Comparison of ENCODE assay signal across 35 cellular contexts in the genomic region with DNA sequence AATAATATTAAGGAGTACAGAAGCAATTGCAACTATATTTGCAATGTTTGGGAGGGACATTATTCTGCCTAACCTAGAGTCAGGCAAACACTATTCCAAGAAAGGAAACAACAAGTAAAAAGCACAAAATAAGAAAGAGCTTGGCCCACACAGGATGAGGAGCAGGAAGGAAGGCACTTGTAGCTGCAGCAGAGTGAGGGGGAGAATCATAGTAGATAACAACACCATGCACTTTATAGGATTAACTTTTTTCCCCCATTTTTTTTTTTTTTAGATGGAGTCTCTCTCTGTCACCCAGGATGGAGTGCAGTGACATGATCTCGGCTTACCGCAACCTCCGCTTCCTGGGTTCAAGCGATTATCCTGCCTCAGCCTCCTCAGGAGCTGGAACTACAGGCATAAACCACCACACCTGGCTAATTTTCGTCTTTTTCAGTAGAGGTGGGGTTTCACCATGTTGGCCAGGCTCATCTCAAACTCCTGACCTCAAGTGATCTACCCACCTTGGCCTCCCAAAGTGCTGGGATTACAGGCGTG. TPM values are rescaled to one million over a fixed set of nuclear protein-coding genes. Genes with fewer than 3 reads are reported as not detected.
DNase-seq lines count a peak whose midpoint lies in the region; ATAC-seq, FAIRE-seq and TF ChIP-seq lines count a peak whose summit lies in the region.
"Had no signal": no experiment of that assay in that cellular context is flagged by ENCODE, and none has a peak within 500 bp of the region (broad histone marks: within the 10 kb centered on the region; RNA-seq: fewer than 3 reads in every experiment).

No MANE protein-coding gene starts in this region.

- FAIRE-seq in GM19239 (lab: Jason Lieb, UNC) (peak; percentile 61), D721Med (lab: Jason Lieb, UNC) (no peak)

- H3K36me3 ChIP-seq in OCI-LY1 (ENCODE audit: insufficient read depth, low read length) (no peaks in the 10 kb centered on the region), osteoblast (ENCODE audit: insufficient read depth, low read length) (no peaks in the 10 kb centered on the region), aorta (ENCODE audit: control insufficient read depth in 1 of 2, insufficient read depth in 2 of 2, low read length in 1 of 2) (no peaks in the 10 kb centered on the region)
- H3K36me3 ChIP-seq: ascending aorta, cardiac muscle cell, colonic mucosa, gastroesophageal sphincter, MG63, neutrophil, SJSA1, suprapubic skin, upper lobe of left lung had no signal

- H3K27ac ChIP-seq in OCI-LY1 (ENCODE audit: low read depth, low read length, poor library complexity, severe bottlenecking) = peak overlapping the region; percentile 96
- peak overlapping the region; percentile 62 for H3K27ac ChIP-seq in osteoblast (ENCODE audit: low read depth, low read length)
- H3K27ac ChIP-seq in aorta (ENCODE audit: low read depth in 1 of 2, low read length in 2 of 2) = no peak overlapping the region
- H3K27ac ChIP-seq: ascending aorta, cardiac muscle cell, colonic mucosa, gastroesophageal sphincter, hepatocyte, neutrophil, SJSA1, suprapubic skin, upper lobe of left lung had no signal

- H3K4me1 Mint-ChIP-seq in activated CD4-positive, alpha-beta T cell treated with anti-CD3 and anti-CD28 coated beads, Interleukin-2, amount 10 ng/mL, durations not matched to agents 7 days and 5 days = peaks cover 45% of the 10 kb centered on the region

- no peaks in the 10 kb centered on the region for H3K9me3 ChIP-seq in OCI-LY1 (ENCODE audit: low read length)
- H3K9me3 ChIP-seq in osteoblast (ENCODE audit: low read depth, low read length) = no peaks in the 10 kb centered on the region
- H3K9me3 ChIP-seq in aorta (ENCODE audit: control insufficient read depth, low read length) = no peaks in the 10 kb centered on the region
- H3K9me3 ChIP-seq: ascending aorta, colonic mucosa, gastroesophageal sphincter, MG63, neutrophil, SJSA1, suprapubic skin, upper lobe of left lung had no signal

- H3K27me3 Mint-ChIP-seq in activated CD4-positive, alpha-beta T cell treated with anti-CD3 and anti-CD28 coated beads, Interleukin-2, amount 10 ng/mL, durations not matched to agents 7 days and 5 days = peaks cover 17% of the 10 kb centered on the region

- H4K20me1 ChIP-seq in OCI-LY1 (ENCODE audit: insufficient read depth, low read length) (no peaks in the 10 kb centered on the region), osteoblast (ENCODE audit: insufficient read depth, low read length) (no peaks in the 10 kb centered on the region)

- peak overlapping the region; percentile 30 for H3K4me3 ChIP-seq in OCI-LY1 (ENCODE audit: low read depth, low read length, poor library complexity, severe bottlenecking)
- H3K4me3 ChIP-seq in osteoblast (ENCODE audit: insufficient read depth, low read length) = no peak overlapping the region
- H3K4me3 ChIP-seq in aorta (ENCODE audit: low read length in 2 of 2) = no peak overlapping the region
- H3K4me3 ChIP-seq: ascending aorta, cardiac muscle cell, colonic mucosa, gastroesophageal sphincter, hepatocyte, MG63, SJSA1, smooth muscle cell, suprapubic skin, upper lobe of left lung had no signal

- CTCF ChIA-PET in activated CD4-positive, alpha-beta T cell treated with anti-CD3 and anti-CD28 coated beads, Interleukin-2, amount 10 ng/mL, durations not matched to agents 7 days and 5 days (lab: Charles Lee) = interaction anchor here (1.1 kb wide), 1 partner anchor 85 kb away, joined by 4 read pairs; no protein-coding TSS in a partner anchor

- no peaks in the 10 kb centered on the region for H3K9me3 Mint-ChIP-seq in activated CD4-positive, alpha-beta T cell treated with anti-CD3 and anti-CD28 coated beads, Interleukin-2, amount 10 ng/mL, durations not matched to agents 7 days and 5 days
- H3K9me3 Mint-ChIP-seq: activated T-helper 1 cell treated with anti-CD3 and anti-CD28 coated beads, Interleukin-12 subunit alpha, Interleukin-12 subunit beta, Interleukin-2, Interleukin-4 antibody, amounts not matched to agents 30 ng/mL and 10 ng/mL and 1 ng/mL, durations not matched to agents 14 hours and 24 hours and 36 hours; CD8-positive, alpha-beta memory T cell; mesothelial cell of epicardium; naive thymus-derived CD4-positive, alpha-beta T cell had no signal

- H3K9me2 ChIP-seq in OCI-LY1 (ENCODE audit: low read depth, low read length) = no peaks in the 10 kb centered on the region

- no peak overlapping the region for H3K4me3 Mint-ChIP-seq in activated CD4-positive, alpha-beta T cell treated with anti-CD3 and anti-CD28 coated beads, Interleukin-2, amount 10 ng/mL, durations not matched to agents 7 days and 5 days
- H3K4me3 Mint-ChIP-seq: activated T-helper 1 cell treated with anti-CD3 and anti-CD28 coated beads, Interleukin-12 subunit alpha, Interleukin-12 subunit beta, Interleukin-2, Interleukin-4 antibody, amounts not matched to agents 30 ng/mL and 10 ng/mL and 1 ng/mL, durations not matched to agents 14 hours and 24 hours and 36 hours; mesothelial cell of epicardium had no signal

- POLR2A ChIA-PET in activated CD4-positive, alpha-beta T cell treated with anti-CD3 and anti-CD28 coated beads, Interleukin-2, amount 10 ng/mL, durations not matched to agents 7 days and 5 days (lab: Charles Lee) = no interaction called here

- 94 to 95% methylated on average over 6 of the region's 6 CpGs for WGBS in aorta, 2 donors

- H3K4me1 ChIP-seq in OCI-LY1 (ENCODE audit: insufficient read depth, low read length, severe bottlenecking) (peaks cover 99% of the 10 kb centered on the region), osteoblast (ENCODE audit: insufficient read depth, low read length) (peaks cover 4% of the 10 kb centered on the region), aorta (ENCODE audit: control insufficient read depth in 1 of 2, insufficient read depth in 2 of 2, low read length in 2 of 2) (no peaks in the 10 kb centered on the region)
- H3K4me1 ChIP-seq: ascending aorta, colonic mucosa, gastroesophageal sphincter, SJSA1, suprapubic skin, upper lobe of left lung had no signal

- H3K79me2 ChIP-seq in OCI-LY1 (ENCODE audit: insufficient read depth, low read length) (no peaks in the 10 kb centered on the region), osteoblast (ENCODE audit: insufficient read depth, low read length) (no peaks in the 10 kb centered on the region)
- H3K79me2 ChIP-seq: hepatocyte had no signal

- H2AFZ ChIP-seq in OCI-LY1 (ENCODE audit: low read length) (no peak overlapping the region), osteoblast (ENCODE audit: low read length) (no peak overlapping the region)
- H2AFZ ChIP-seq: hepatocyte had no signal

- no peak for TF ChIP-seq CTCF in OCI-LY1 (IDR thresholded peaks at IDR 0.05; ENCODE audit: low read length)
- TF ChIP-seq CTCF in osteoblast (IDR thresholded peaks at IDR 0.05; ENCODE audit: extremely low read depth, low read depth, low read length) = no peak
- TF ChIP-seq CTCF in D721Med (IDR thresholded peaks at IDR 0.05; ENCODE audit: insufficient read depth, missing control alignments) = no peak

- no peak for ATAC-seq in aorta (ENCODE audit: low FRiP score)
- ATAC-seq: gastroesophageal sphincter; naive thymus-derived CD4-positive, alpha-beta T cell; right cardiac atrium had no signal

- H3K27ac Mint-ChIP-seq in activated CD4-positive, alpha-beta T cell treated with anti-CD3 and anti-CD28 coated beads, Interleukin-2, amount 10 ng/mL, durations not matched to agents 7 days and 5 days = peak overlapping the region; percentile 42
- H3K27ac Mint-ChIP-seq: activated T-helper 1 cell treated with anti-CD3 and anti-CD28 coated beads, Interleukin-12 subunit alpha, Interleukin-12 subunit beta, Interleukin-2, Interleukin-4 antibody, amounts not matched to agents 30 ng/mL and 10 ng/mL and 1 ng/mL, durations not matched to agents 14 hours and 24 hours and 36 hours; CD8-positive, alpha-beta memory T cell; mesothelial cell of epicardium had no signal

- peak overlapping the region; percentile 70 for H3K9ac ChIP-seq in OCI-LY1 (ENCODE audit: low read length)

- DNase-seq in activated CD4-positive, alpha-beta T cell treated with anti-CD3 and anti-CD28 coated beads, Interleukin-2, amount 10 ng/mL, durations not matched to agents 7 days and 5 days = no peak
- DNase-seq in activated CD4-positive, alpha-beta T cell treated with anti-CD3 and anti-CD28 coated beads, Interleukin-2, amount 50 U/mL, for 4 hours = no peak
- DNase-seq in GM19239 (ENCODE audit: insufficient read length, low spot score) (no peak), osteoblast (ENCODE audit: insufficient read length, low spot score, missing footprints) (no peak), D721Med (ENCODE audit: insufficient read length, low spot score) (no peak), NCI-H69 (lab: John Stamatoyannopoulos, UW) (no peak), aorta (no peak)
- DNase-seq: activated CD4-positive, CD25-positive, alpha-beta regulatory T cell; activated CD8-positive, alpha-beta memory T cell treated with anti-CD3 and anti-CD28 coated beads, Interleukin-2, amount 50 U/mL, for 4 hours; activated naive CD4-positive, alpha-beta T cell treated with anti-CD3 and anti-CD28 coated beads, Interleukin-2, amount 50 U/mL, for 16 hours; CD8-positive, alpha-beta memory T cell; colonic mucosa; effector CD4-positive, alpha-beta T cell; naive thymus-derived CD4-positive, alpha-beta T cell; NCI-H1417; NCI-H2081; NCI-H345; NCI-H748 treated with DMSO at 0.1 percent for 48 hours; right cardiac atrium; stimulated activated naive CD4-positive, alpha-beta T cell treated with Interleukin-2 at 50 U/mL for 16 hours; upper lobe of left lung had no signal

- H3K4me2 ChIP-seq in OCI-LY1 (ENCODE audit: low read length) = peak overlapping the region; percentile 79
- peak overlapping the region; percentile 22 for H3K4me2 ChIP-seq in osteoblast (ENCODE audit: insufficient read depth, low read length)
- H3K4me2 ChIP-seq: hepatocyte, smooth muscle cell had no signal

- H3F3A ChIP-seq in OCI-LY1 (ENCODE audit: insufficient read depth, low read length) = peaks cover 3% of the 10 kb centered on the region; the same call in 1 of the 2 replicates

- intact Hi-C loops in aorta (cut with DNase I) = no loop called here

- H3K27me3 ChIP-seq in OCI-LY1 (ENCODE audit: insufficient read depth, low read length) (no peaks in the 10 kb centered on the region), osteoblast (ENCODE audit: insufficient read depth, low read length) (no peaks in the 10 kb centered on the region), aorta (ENCODE audit: control insufficient read depth in 1 of 2, insufficient read depth in 2 of 2, low read length in 1 of 2) (no peaks in the 10 kb centered on the region)
- H3K27me3 ChIP-seq: ascending aorta, cardiac muscle cell, colonic mucosa, gastroesophageal sphincter, hepatocyte, MG63, neutrophil, suprapubic skin, upper lobe of left lung had no signal

- peaks cover 7% of the 10 kb centered on the region for H3K36me3 Mint-ChIP-seq in activated CD4-positive, alpha-beta T cell treated with anti-CD3 and anti-CD28 coated beads, Interleukin-2, amount 10 ng/mL, durations not matched to agents 7 days and 5 days (ENCODE audit: low read depth)
- H3K36me3 Mint-ChIP-seq: CD8-positive, alpha-beta memory T cell; mesothelial cell of epicardium; naive thymus-derived CD4-positive, alpha-beta T cell had no signal

RNA-seq across cellular contexts. Expression of a gene that starts 10.3 kb away (rescaled TPM):
- total RNA-seq in activated CD4-positive, alpha-beta T cell treated with anti-CD3 and anti-CD28 coated beads, Interleukin-2, amount 10 ng/mL, durations not matched to agents 7 days and 5 days = under 1 TPM in 1 of 2 experiments, not detected in 1; 0.23 TPM
- total RNA-seq in osteoblast = 2.2 and 2.9 TPM in 2 replicates
- total RNA-seq in aorta = 10 to 100 TPM in 1 of 2 donors, 1 to 10 TPM in 1; 8.0 to 33.8 TPM
- 10 to 100 TPM in 1 of 2 donors, 1 to 10 TPM in 1; 2.7 to 23.3 TPM for polyA plus RNA-seq in aorta
- total RNA-seq: A172; activated T-helper 1 cell treated with anti-CD3 and anti-CD28 coated beads, Interleukin-12 subunit alpha, Interleukin-12 subunit beta, Interleukin-2, Interleukin-4 antibody, amounts not matched to agents 30 ng/mL and 10 ng/mL and 1 ng/mL, durations not matched to agents 14 hours and 24 hours and 36 hours; cardiac muscle cell; CD8-positive, alpha-beta memory T cell; hepatocyte; SJSA1; smooth muscle cell; T-helper 1 cell treated with Interleukin-12 subunit alpha and Interleukin-12 subunit beta and Interleukin-4 antibody, amounts not matched to agents 30 ng/mL and 1 ng/mL, for 36 hours had no signal
- polyA plus RNA-seq: cardiac muscle cell; CD8-positive, alpha-beta memory T cell; hepatocyte; smooth muscle cell had no signal

RNA-seq across cellular contexts. Expression of a gene that starts 11.7 kb away (rescaled TPM):
- total RNA-seq in activated CD4-positive, alpha-beta T cell treated with anti-CD3 and anti-CD28 coated beads, Interleukin-2, amount 10 ng/mL, durations not matched to agents 7 days and 5 days = 10 to 100 TPM; 38.1 to 40.2 TPM
- 14.5 and 15.0 TPM in 2 replicates for total RNA-seq in osteoblast
- 10 to 100 TPM; 22.0 to 25.0 TPM for total RNA-seq in aorta
- 10 to 100 TPM; 17.6 to 22.9 TPM for polyA plus RNA-seq in aorta

RNA-seq across cellular contexts. Expression of a gene that starts 45.1 kb away (rescaled TPM):
- total RNA-seq in activated CD4-positive, alpha-beta T cell treated with anti-CD3 and anti-CD28 coated beads, Interleukin-2, amount 10 ng/mL, durations not matched to agents 7 days and 5 days = 10 to 100 TPM; 28.6 to 29.3 TPM
- total RNA-seq in osteoblast (82.5 and 90.2 TPM in 2 replicates), aorta (10 to 100 TPM; 48.5 to 96.9 TPM)
- polyA plus RNA-seq in aorta = 10 to 100 TPM in 1 of 2 donors, 1 to 10 TPM in 1; 7.4 to 35.7 TPM

RNA-seq across cellular contexts. Expression of a gene that starts 48.1 kb away (rescaled TPM):
- under 1 TPM in 1 of 2 experiments, not detected in 1; 0.46 TPM for total RNA-seq in activated CD4-positive, alpha-beta T cell treated with anti-CD3 and anti-CD28 coated beads, Interleukin-2, amount 10 ng/mL, durations not matched to agents 7 days and 5 days
- total RNA-seq in osteoblast (not detected in 2 replicates), aorta (under 1 TPM in 1 of 2 donors, not detected in 1; 0.19 TPM)
- polyA plus RNA-seq in aorta = not detected
- total RNA-seq: A172; activated T-helper 1 cell treated with anti-CD3 and anti-CD28 coated beads, Interleukin-12 subunit alpha, Interleukin-12 subunit beta, Interleukin-2, Interleukin-4 antibody, amounts not matched to agents 30 ng/mL and 10 ng/mL and 1 ng/mL, durations not matched to agents 14 hours and 24 hours and 36 hours; ascending aorta; cardiac muscle cell; CD8-positive, alpha-beta memory T cell; colonic mucosa; mesothelial cell of epicardium; naive thymus-derived CD4-positive, alpha-beta T cell; SJSA1; smooth muscle cell; suprapubic skin; T-helper 1 cell treated with Interleukin-12 subunit alpha and Interleukin-12 subunit beta and Interleukin-4 antibody, amounts not matched to agents 30 ng/mL and 1 ng/mL, for 36 hours had no signal
- polyA plus RNA-seq: cardiac muscle cell; CD8-positive, alpha-beta memory T cell; naive thymus-derived CD4-positive, alpha-beta T cell; smooth muscle cell had no signal

Comparison
In these comparisons a context has a peak if more than half of its experiments do, and no peak if none do; other contexts are left out.
1. H3K27ac ChIP-seq: peak in OCI-LY1 (single experiment) and osteoblast (single experiment); none in aorta (0 of 2).